18 cellular contexts compared by ENCODE assay signal in the genomic region with DNA sequence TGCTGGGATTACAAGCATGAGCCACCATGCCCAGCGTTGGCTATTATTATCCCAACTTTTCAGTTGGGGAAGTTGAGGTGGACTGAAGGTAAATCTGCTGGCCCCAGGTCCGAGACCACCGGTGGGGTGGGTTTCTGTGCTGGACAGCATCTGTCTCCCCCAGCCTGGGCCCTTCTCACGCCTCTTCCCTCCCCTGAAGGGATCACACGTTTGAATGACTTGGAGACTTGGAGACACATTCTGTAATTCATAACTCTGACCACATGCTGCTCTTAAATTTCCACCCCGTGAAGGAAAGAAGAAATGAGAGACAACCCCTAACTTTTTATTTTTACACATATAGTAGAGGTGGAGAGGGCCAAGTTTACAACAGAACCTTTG.
DNase-seq lines count a peak whose midpoint lies in the region; ATAC-seq and TF ChIP-seq lines count a peak whose summit lies in the region.
"Had no signal": no experiment of that assay in that cellular context is flagged by ENCODE, and none has a peak within 500 bp of the region (broad histone marks: within the 10 kb centered on the region; RNA-seq: fewer than 3 reads in every experiment).

No MANE protein-coding gene starts in this region.

- H3K9me3 ChIP-seq in HUES48 (ENCODE audit: control insufficient read depth, insufficient read depth, low read length), result no peaks in the 10 kb centered on the region
- H3K9me3 ChIP-seq: left lung had no signal

- no peak for DNase-seq in dorsolateral prefrontal cortex
- DNase-seq in nephron progenitor cell, result no peak
- no peak for DNase-seq in posterior cingulate gyrus
- DNase-seq in NOMO-1 treated with dmso at 0.1 percent for 144 hours (lab: John Stamatoyannopoulos, UW; ENCODE audit: unreplicated experiment), result no peak
- no peak for DNase-seq in anterior cingulate cortex (lab: John Stamatoyannopoulos, UW)
- DNase-seq: activated CD4-positive, alpha-beta T cell treated with anti-CD3 and anti-CD28 coated beads for 1 hour; activated T-cell treated with anti-CD3 and anti-CD28 coated beads, Interleukin-2, amount 50 U/mL, for 48 hours; GDM1; left lung; NCI-H187 treated with DMSO at 0.1 percent for 48 hours; retina; stimulated activated CD8-positive, alpha-beta memory T cell treated with anti-CD3 and anti-CD28 coated beads, Interleukin-4, amount 100 ng/mL, for 48 hours; SW 1271 had no signal

- peaks cover 47% of the 10 kb centered on the region for H3K36me3 Mint-ChIP-seq in nephron progenitor cell (ENCODE audit: low read depth)

- no peak for ATAC-seq in GM18868 (IDR thresholded peaks at IDR 0.05; ENCODE audit: unreplicated experiment)

- no peak overlapping the region for H3K9ac ChIP-seq in HUES48 (ENCODE audit: low read depth, low read length)

- no peak overlapping the region for H3K4me3 Mint-ChIP-seq in nephron progenitor cell
- H3K4me3 Mint-ChIP-seq: activated naive CD4-positive, alpha-beta T cell treated with anti-CD3 and anti-CD28 coated beads, Interleukin-2, amount 50 U/mL, for 24 hours; CD14-positive monocyte had no signal

- no peaks in the 10 kb centered on the region for H3K27me3 Mint-ChIP-seq in nephron progenitor cell (ENCODE audit: low read depth, poor library complexity)
- H3K27me3 Mint-ChIP-seq: activated naive CD4-positive, alpha-beta T cell treated with anti-CD3 and anti-CD28 coated beads, Interleukin-2, amount 50 U/mL, for 24 hours had no signal

- H3K4me3 ChIP-seq in HUES48 (ENCODE audit: low read depth, low read length) (no peak overlapping the region), dorsolateral prefrontal cortex (peak overlapping the region in 2 of 59 donors; percentile 15 to 18)
- H3K4me3 ChIP-seq: left lung had no signal

- no peaks in the 10 kb centered on the region for H3K9me3 Mint-ChIP-seq in nephron progenitor cell
- H3K9me3 Mint-ChIP-seq: activated naive CD4-positive, alpha-beta T cell treated with anti-CD3 and anti-CD28 coated beads, Interleukin-2, amount 50 U/mL, for 24 hours; CD14-positive monocyte had no signal

- H3K36me3 ChIP-seq in HUES48 (ENCODE audit: control insufficient read depth, insufficient read depth, low read length), result no peaks in the 10 kb centered on the region
- H3K36me3 ChIP-seq: left lung had no signal

- H3K27me3 ChIP-seq in HUES48 (ENCODE audit: control insufficient read depth, insufficient read depth, low read length) (no peaks in the 10 kb centered on the region), dorsolateral prefrontal cortex (no peaks in the 10 kb centered on the region)
- H3K27me3 ChIP-seq: left lung had no signal

- intact Hi-C loops in dorsolateral prefrontal cortex (cut with DNase I) (no loop called here), posterior cingulate gyrus (cut with DNase I) (no loop called here)

- H3K27ac ChIP-seq in 22Rv1 (peak overlapping the region; percentile 56), HUES48 (ENCODE audit: low read depth, low read length) (peak overlapping the region; percentile 54), dorsolateral prefrontal cortex (peak overlapping the region in 36 of 59 donors; percentile 0 to 71 (median 53))
- H3K27ac ChIP-seq: left lung had no signal

- peaks cover 82% of the 10 kb centered on the region for H3K4me1 Mint-ChIP-seq in nephron progenitor cell

- no peak for TF ChIP-seq CTCF in 22Rv1 (IDR thresholded peaks at IDR 0.05)
- TF ChIP-seq CTCF in dorsolateral prefrontal cortex (IDR thresholded peaks at IDR 0.05 in 54 of 56, conservative IDR thresholded peaks at IDR 0.05 in 2 of 56; ENCODE audit: low read depth in 1 of 56, partially characterized antibody in 56 of 56), result no peak
- no peak for TF ChIP-seq CTCF in nephron progenitor cell (IDR thresholded peaks at IDR 0.05)

- H3K4me1 ChIP-seq in HUES48 (ENCODE audit: control insufficient read depth, insufficient read depth, low read length), result peaks cover 46% of the 10 kb centered on the region

- peak overlapping the region; percentile 97 for H3K27ac Mint-ChIP-seq in nephron progenitor cell
- H3K27ac Mint-ChIP-seq: activated naive CD4-positive, alpha-beta T cell treated with anti-CD3 and anti-CD28 coated beads, Interleukin-2, amount 50 U/mL, for 24 hours had no signal
